In genomic region chrX:38800981-38801845, GRCh38 we compare ENCODE assay signal across 1 cellular context.
TF ChIP-seq lines count a peak whose summit lies in the region.

Gene MID1IP1 (plus strand): TSS chrX:38801459. CDS start chrX:38804947, 3,488 bp downstream.

TF ChIP-seq in GM12878, 131 proteins besides CTCF, POLR2A, EP300 and RAD21 (continued from another document):
- no peak; the same call in 1 of the 2 replicates for TF ChIP-seq MLLT1 (IDR thresholded peaks at IDR 0.05)
- no peak for TF ChIP-seq HSF1 (IDR thresholded peaks at IDR 0.05; ENCODE audit: low read depth, low read length)
